Comparison of ENCODE assay signal across 8 cellular contexts in the genomic region with DNA sequence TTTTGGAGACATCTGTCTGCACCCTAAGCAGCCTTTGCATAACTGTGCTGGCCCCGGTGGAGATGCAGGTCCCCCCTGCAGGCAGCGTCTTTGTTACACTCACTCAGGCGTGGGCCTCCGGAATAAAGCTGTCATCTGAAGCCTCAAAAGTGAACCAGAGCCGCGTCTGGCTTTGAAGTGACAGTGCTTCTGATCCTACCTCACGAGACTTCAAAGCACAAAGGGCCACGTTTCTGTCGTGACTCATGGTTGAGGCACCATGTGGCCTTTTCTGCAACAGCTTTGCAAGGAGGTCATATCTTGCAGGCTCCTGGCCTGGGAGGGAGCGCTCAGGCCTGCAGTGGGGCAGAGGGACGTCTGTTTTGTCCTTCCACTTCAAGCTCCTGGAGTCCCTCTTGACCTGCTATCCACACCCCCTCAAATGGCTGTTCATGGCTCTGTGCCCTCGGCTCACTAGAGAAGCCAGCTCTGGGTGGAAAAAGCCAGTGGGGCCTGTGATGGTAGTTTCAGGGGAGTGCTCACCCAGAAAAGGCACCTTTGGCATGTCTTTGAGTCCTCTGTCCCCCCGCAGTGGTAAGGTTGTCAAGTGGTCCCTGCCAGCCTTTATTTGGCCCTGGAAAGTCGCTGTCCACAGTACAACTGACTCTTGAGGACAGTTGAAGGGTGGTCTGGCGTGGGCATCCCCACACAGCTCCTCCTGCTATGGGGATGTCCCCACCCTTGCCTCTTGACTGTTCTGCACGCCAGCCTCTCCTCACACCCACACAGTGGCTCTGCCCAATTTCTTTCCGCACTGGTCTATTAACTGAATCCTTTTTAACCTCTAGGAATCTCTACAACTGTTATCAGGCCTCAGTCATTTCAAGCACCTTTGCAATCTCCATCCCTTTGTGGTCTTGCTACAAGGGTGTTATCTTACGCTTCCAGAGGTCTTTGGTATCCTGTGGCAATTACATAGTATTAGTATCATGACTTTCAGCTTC. TPM values are rescaled to one million over a fixed set of nuclear protein-coding genes. Genes with fewer than 3 reads are reported as not detected.
A peak's percentile ranks its signal among the peaks of the same experiment; 100 is the strongest.
DNase-seq lines count a peak whose midpoint lies in the region; TF ChIP-seq lines count a peak whose summit lies in the region.

No MANE protein-coding gene starts in this region.

- no peak for TF ChIP-seq RAD21 in Ishikawa (IDR thresholded peaks at IDR 0.05; ENCODE audit: low read depth)

- TF ChIP-seq POLR2A in erythroblast (IDR thresholded peaks at IDR 0.05; ENCODE audit: low read length), result no peak

- TF ChIP-seq CTCF in fibroblast of mammary gland (conservative IDR thresholded peaks at IDR 0.05; ENCODE audit: control insufficient read depth, insufficient read depth, low read depth, low read length), result no peak

- TF ChIP-seq EP300 in Ishikawa (IDR thresholded peaks at IDR 0.05; ENCODE audit: borderline replicate concordance), result no peak

- H3K4me3 ChIP-seq in fibroblast of mammary gland (ENCODE audit: control insufficient read depth, low read depth, low read length), result no peak overlapping the region

- peak; percentile 90 for DNase-seq in activated CD8-positive, alpha-beta memory T cell treated with anti-CD3 and anti-CD28 coated beads for 24 hours
- peak; percentile 15 for DNase-seq in fibroblast of mammary gland (ENCODE audit: low read depth)
- DNase-seq in stimulated activated CD8-positive, alpha-beta memory T cell treated with anti-CD3 and anti-CD28 coated beads, Interleukin-12 subunit alpha, Interleukin-12 subunit beta, amount 100 ng/mL, for 4 hours (ENCODE audit: low read depth), result peak; percentile 78
- DNase-seq in NCI-H1105 treated with DMSO at 0.1 percent for 48 hours (lab: John Stamatoyannopoulos, UW), result no peak
- DNase-seq in NCI-H446 (lab: John Stamatoyannopoulos, UW), result no peak
- DNase-seq in occipital lobe (lab: John Stamatoyannopoulos, UW), result no peak
- no peak for DNase-seq in erythroblast (lab: John Stamatoyannopoulos, UW)

TF ChIP-seq in Ishikawa, 13 proteins besides CTCF, POLR2A, EP300 and RAD21:
- TF ChIP-seq, protein P1, sequence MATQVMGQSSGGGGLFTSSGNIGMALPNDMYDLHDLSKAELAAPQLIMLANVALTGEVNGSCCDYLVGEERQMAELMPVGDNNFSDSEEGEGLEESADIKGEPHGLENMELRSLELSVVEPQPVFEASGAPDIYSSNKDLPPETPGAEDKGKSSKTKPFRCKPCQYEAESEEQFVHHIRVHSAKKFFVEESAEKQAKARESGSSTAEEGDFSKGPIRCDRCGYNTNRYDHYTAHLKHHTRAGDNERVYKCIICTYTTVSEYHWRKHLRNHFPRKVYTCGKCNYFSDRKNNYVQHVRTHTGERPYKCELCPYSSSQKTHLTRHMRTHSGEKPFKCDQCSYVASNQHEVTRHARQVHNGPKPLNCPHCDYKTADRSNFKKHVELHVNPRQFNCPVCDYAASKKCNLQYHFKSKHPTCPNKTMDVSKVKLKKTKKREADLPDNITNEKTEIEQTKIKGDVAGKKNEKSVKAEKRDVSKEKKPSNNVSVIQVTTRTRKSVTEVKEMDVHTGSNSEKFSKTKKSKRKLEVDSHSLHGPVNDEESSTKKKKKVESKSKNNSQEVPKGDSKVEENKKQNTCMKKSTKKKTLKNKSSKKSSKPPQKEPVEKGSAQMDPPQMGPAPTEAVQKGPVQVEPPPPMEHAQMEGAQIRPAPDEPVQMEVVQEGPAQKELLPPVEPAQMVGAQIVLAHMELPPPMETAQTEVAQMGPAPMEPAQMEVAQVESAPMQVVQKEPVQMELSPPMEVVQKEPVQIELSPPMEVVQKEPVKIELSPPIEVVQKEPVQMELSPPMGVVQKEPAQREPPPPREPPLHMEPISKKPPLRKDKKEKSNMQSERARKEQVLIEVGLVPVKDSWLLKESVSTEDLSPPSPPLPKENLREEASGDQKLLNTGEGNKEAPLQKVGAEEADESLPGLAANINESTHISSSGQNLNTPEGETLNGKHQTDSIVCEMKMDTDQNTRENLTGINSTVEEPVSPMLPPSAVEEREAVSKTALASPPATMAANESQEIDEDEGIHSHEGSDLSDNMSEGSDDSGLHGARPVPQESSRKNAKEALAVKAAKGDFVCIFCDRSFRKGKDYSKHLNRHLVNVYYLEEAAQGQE (IDR thresholded peaks at IDR 0.05; ENCODE audit: low read depth), result peak; percentile 28; the same call in 1 of the 2 replicates
- TF ChIP-seq, protein P2, sequence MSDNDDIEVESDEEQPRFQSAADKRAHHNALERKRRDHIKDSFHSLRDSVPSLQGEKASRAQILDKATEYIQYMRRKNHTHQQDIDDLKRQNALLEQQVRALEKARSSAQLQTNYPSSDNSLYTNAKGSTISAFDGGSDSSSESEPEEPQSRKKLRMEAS (IDR thresholded peaks at IDR 0.05), result peak; percentile 67
- no peak for TF ChIP-seq YY1 (IDR thresholded peaks at IDR 0.05; ENCODE audit: low read depth)

RNA-seq across cellular contexts. Expression of a gene that starts 19.3 kb away (rescaled TPM):
- not detected for total RNA-seq in occipital lobe

RNA-seq across cellular contexts. Expression of a gene that starts 41.0 kb away (rescaled TPM):
- total RNA-seq in occipital lobe, result 112 TPM

Comparison
In these comparisons a context has a peak if more than half of its experiments do, and no peak if none do; other contexts are left out.
1. DNase-seq: peak in activated CD8-positive, alpha-beta memory T cell treated with anti-CD3 and anti-CD28 coated beads for 24 hours (single experiment), fibroblast of mammary gland (single experiment) and stimulated activated CD8-positive, alpha-beta memory T cell treated with anti-CD3 and anti-CD28 coated beads, Interleukin-12 subunit alpha, Interleukin-12 subunit beta, amount 100 ng/mL, for 4 hours (single experiment); none in NCI-H1105 treated with DMSO at 0.1 percent for 48 hours (single experiment), NCI-H446 (0 of 2), occipital lobe (single experiment) and erythroblast (0 of 2).